Comparison of ENCODE assay signal across 9 cellular contexts in genomic region chr3:66481071-66482001, GRCh38. TPM values are rescaled to one million over a fixed set of nuclear protein-coding genes. Genes with fewer than 3 reads are reported as not detected.
DNase-seq lines count a peak whose midpoint lies in the region; ATAC-seq and TF ChIP-seq lines count a peak whose summit lies in the region.
"Had no signal": no experiment of that assay in that cellular context is flagged by ENCODE, and none has a peak within 500 bp of the region (broad histone marks: within the 10 kb centered on the region; RNA-seq: fewer than 3 reads in every experiment).

No MANE protein-coding gene starts in this region.

- no peaks in the 10 kb centered on the region for H3K27me3 Mint-ChIP-seq in Calu3 (ENCODE audit: unreplicated experiment)
- H3K27me3 Mint-ChIP-seq in natural killer cell treated with Interleukin-12 subunit alpha and Interleukin-12 subunit beta and Interleukin-15 and Interleukin-18, amount 100 ng/mL, for 72 hours, result peaks cover 0 to 10% of the 10 kb centered on the region in 2 donors
- H3K27me3 Mint-ChIP-seq: dendritic cell treated with granulocyte-macrophage colony-stimulating factor and Interleukin-4, amounts not matched to agents 40 ng/mL and 50 ng/mL, for 4 days had no signal

- CTCF ChIA-PET in Calu3 (lab: Charles Lee), result interaction anchor here (1.0 to 1.4 kb wide), 3 partner anchors 8 to 341 kb away, joined by 3 to 6 read pairs (median 3); no protein-coding TSS in a partner anchor

- no peaks in the 10 kb centered on the region for H3K27me3 ChIP-seq in ascending aorta

- ATAC-seq in HG03097 (IDR thresholded peaks at IDR 0.05; ENCODE audit: low FRiP score, unreplicated experiment), result peak; percentile 33
- ATAC-seq in natural killer cell treated with Interleukin-12 subunit alpha and Interleukin-12 subunit beta and Interleukin-15 and Interleukin-18, amount 100 ng/mL, for 72 hours, result peak in 1 of 2 donors; percentile 73

- peak overlapping the region; percentile 36 for H3K4me3 Mint-ChIP-seq in Calu3 (ENCODE audit: low read depth, unreplicated experiment)
- H3K4me3 Mint-ChIP-seq in natural killer cell treated with Interleukin-12 subunit alpha and Interleukin-12 subunit beta and Interleukin-15 and Interleukin-18, amount 100 ng/mL, for 72 hours, result peak overlapping the region; percentile 71
- H3K4me3 Mint-ChIP-seq: dendritic cell treated with granulocyte-macrophage colony-stimulating factor and Interleukin-4, amounts not matched to agents 40 ng/mL and 50 ng/mL, for 4 days had no signal

- no peaks in the 10 kb centered on the region for H3K9me3 Mint-ChIP-seq in Calu3 (ENCODE audit: low read depth, unreplicated experiment)
- H3K9me3 Mint-ChIP-seq in natural killer cell treated with Interleukin-12 subunit alpha and Interleukin-12 subunit beta and Interleukin-15 and Interleukin-18, amount 100 ng/mL, for 72 hours, result peaks cover 3% of the 10 kb centered on the region

- H3K27ac Mint-ChIP-seq in Calu3 (ENCODE audit: unreplicated experiment), result peak overlapping the region; percentile 43
- H3K27ac Mint-ChIP-seq in natural killer cell treated with Interleukin-12 subunit alpha and Interleukin-12 subunit beta and Interleukin-15 and Interleukin-18, amount 100 ng/mL, for 72 hours, result peak overlapping the region; percentile 72 to 84
- H3K27ac Mint-ChIP-seq: dendritic cell treated with granulocyte-macrophage colony-stimulating factor and Interleukin-4, amounts not matched to agents 40 ng/mL and 50 ng/mL, for 4 days had no signal

- no TSS peak for BruUV-seq in Calu3 (replicated peaks; lab: Mats Ljungman, UMichigan)

- H3K9me3 ChIP-seq in ascending aorta, result no peaks in the 10 kb centered on the region

- DNase-seq in Calu3 (peak; percentile 45), ascending aorta (ENCODE audit: low spot score in 2 of 2) (no peak), cerebellar nuclear complex (lab: John Stamatoyannopoulos, UW) (no peak), UCSD-AML1 (lab: John Stamatoyannopoulos, UW; ENCODE audit: unreplicated experiment) (no peak), posterior cingulate gyrus (no peak), AG20443 (ENCODE audit: low spot score) (no peak)
- DNase-seq in natural killer cell treated with Interleukin-12 subunit alpha and Interleukin-12 subunit beta and Interleukin-15 and Interleukin-18, amount 100 ng/mL, for 72 hours (ENCODE audit: low spot score), result no peak

- TF ChIP-seq CTCF in Calu3 (IDR thresholded peaks at IDR 0.05; ENCODE audit: unreplicated experiment) (no peak), ascending aorta (IDR thresholded peaks at IDR 0.05) (no peak)

- H3K36me3 ChIP-seq in ascending aorta, result no peaks in the 10 kb centered on the region

- H3K4me1 ChIP-seq in ascending aorta, result peaks cover 17 to 80% of the 10 kb centered on the region in 2 donors

- peak overlapping the region in 1 of 2 donors; percentile 0 for H3K4me3 ChIP-seq in ascending aorta

- intact Hi-C loops in Calu3 (cut with micrococcal nuclease; ENCODE audit: unreplicated experiment), result loop anchor here (1.0 to 10.0 kb wide), 4 partner anchors 11 to 403 kb away; partner anchors contain the start of gene LRIG1
- intact Hi-C loops in ascending aorta (cut with DNase I), result loop anchor here (2.0 kb wide), 2 partner anchors 13 to 19 kb away; partner anchors contain the start of gene LRIG1
- intact Hi-C loops in posterior cingulate gyrus (cut with DNase I), result loop anchor here (5.0 kb wide), 1 partner anchor 336 kb away; no protein-coding TSS in a partner anchor

- peaks cover 41% of the 10 kb centered on the region for H3K4me1 Mint-ChIP-seq in Calu3 (ENCODE audit: low read depth, unreplicated experiment)
- H3K4me1 Mint-ChIP-seq in natural killer cell treated with Interleukin-12 subunit alpha and Interleukin-12 subunit beta and Interleukin-15 and Interleukin-18, amount 100 ng/mL, for 72 hours (ENCODE audit: low read depth in 2 of 2), result peaks cover 68 to 72% of the 10 kb centered on the region in 2 donors

- peak overlapping the region; percentile 89 to 90 for H3K27ac ChIP-seq in ascending aorta

- no peaks in the 10 kb centered on the region for H3K36me3 Mint-ChIP-seq in Calu3 (ENCODE audit: insufficient read depth, unreplicated experiment)
- H3K36me3 Mint-ChIP-seq in natural killer cell treated with Interleukin-12 subunit alpha and Interleukin-12 subunit beta and Interleukin-15 and Interleukin-18, amount 100 ng/mL, for 72 hours, result peaks cover 17% of the 10 kb centered on the region

RNA-seq across cellular contexts. Expression of gene LRIG1, which starts 19.5 kb away (rescaled TPM):
- 10.0 and 14.7 TPM in 2 replicates for total RNA-seq in Calu3 (2022)
- 62.3 TPM for total RNA-seq in ascending aorta
- total RNA-seq in natural killer cell treated with Interleukin-12 subunit alpha and Interleukin-12 subunit beta and Interleukin-15 and Interleukin-18, amount 100 ng/mL, for 72 hours, result 10 to 100 TPM; 21.6 to 41.1 TPM
